ENCODE assay signal across 28 cellular contexts in genomic region chr19:1496714-1497577, GRCh38. TPM values are rescaled to one million over a fixed set of nuclear protein-coding genes. Genes with fewer than 3 reads are reported as not detected.
DNase-seq lines count a peak whose midpoint lies in the region; ATAC-seq and TF ChIP-seq lines count a peak whose summit lies in the region.
"Had no signal": no experiment of that assay in that cellular context is flagged by ENCODE, and none has a peak within 500 bp of the region (broad histone marks: within the 10 kb centered on the region; RNA-seq: fewer than 3 reads in every experiment).

No MANE protein-coding gene starts in this region.

- intact Hi-C loops in Right ventricle myocardium inferior (cut with DNase I) (no loop called here), left ventricle myocardium superior (cut with micrococcal nuclease) (no loop called here), testis (cut with DNase I; ENCODE audit: low total_unique reads) (no loop called here)

- no peak for TF ChIP-seq CTCF in testis (IDR thresholded peaks at IDR 0.05)

- H3K9me3 ChIP-seq in testis = no peaks in the 10 kb centered on the region
- H3K9me3 ChIP-seq: tibial artery had no signal

- no peak overlapping the region for H3K27ac ChIP-seq in testis
- H3K27ac ChIP-seq: epithelial cell of prostate, SK-N-MC, tibial artery had no signal

- H3K4me3 ChIP-seq in testis = no peak overlapping the region
- H3K4me3 ChIP-seq: SK-N-MC, tibial artery had no signal

- TF ChIP-seq POLR2A in testis (IDR thresholded peaks at IDR 0.05) = no peak

- ATAC-seq in Right ventricle myocardium inferior = no peak
- ATAC-seq in left ventricle myocardium superior = no peak
- ATAC-seq in esophagus mucosa = peak; percentile 4
- ATAC-seq in GM19395 (IDR thresholded peaks at IDR 0.05; ENCODE audit: unreplicated experiment) = no peak
- ATAC-seq: activated T-cell treated with anti-CD3 and anti-CD28 coated beads, Interleukin-2, amount 50 U/mL, for 72 hours; naive thymus-derived CD4-positive, alpha-beta T cell had no signal

- peaks cover 37% of the 10 kb centered on the region for H3K4me1 ChIP-seq in testis

- H3K27me3 ChIP-seq in testis = no peaks in the 10 kb centered on the region

- no peaks in the 10 kb centered on the region for H3K36me3 ChIP-seq in testis (ENCODE audit: low read depth, missing control alignments)
- H3K36me3 ChIP-seq: tibial artery had no signal

- WGBS in testis, 2 donors = 72 to 76% methylated on average over 24 to 32 of the region's 39 CpGs

- peak; percentile 60 for DNase-seq in Right ventricle myocardium inferior (ENCODE audit: missing footprints)
- DNase-seq in left ventricle myocardium superior = no peak
- peak; percentile 52 for DNase-seq in testis
- DNase-seq in DMS153 treated with DMSO at 0.1 percent for 48 hours (lab: John Stamatoyannopoulos, UW; ENCODE audit: unreplicated experiment) = no peak
- DNase-seq: activated CD4-positive, alpha-beta T cell treated with anti-CD3 and anti-CD28 coated beads, Interleukin-2, amount 50 U/mL, for 4 hours; activated CD4-positive, CD25-positive, alpha-beta regulatory T cell; activated naive CD4-positive, alpha-beta T cell treated with anti-CD3 and anti-CD28 coated beads for 36 hours; activated T-cell treated with anti-CD3 and anti-CD28 coated beads, Interleukin-2, amount 50 U/mL, for 72 hours; AML-193; effector CD4-positive, alpha-beta T cell; islet precursor cell; KG1; midbrain; naive thymus-derived CD4-positive, alpha-beta T cell; NCI-H2081 treated with DMSO at 0.1 percent for 48 hours; NCI-H226; NCI-H82; RPMI8226; small intestine; tibial artery had no signal

RNA-seq across cellular contexts. Expression of gene REEP6, which starts 6.0 kb away (rescaled TPM):
- total RNA-seq in Right ventricle myocardium inferior (1.1 TPM), left ventricle myocardium superior (0.72 TPM), esophagus mucosa (8.5 TPM), testis (100 to 1,000 TPM; 429 to 454 TPM)
- 386 TPM for polyA plus RNA-seq in testis (ENCODE audit: insufficient read depth, low read depth, low replicate concordance)

RNA-seq across cellular contexts. Expression of gene PCSK4, which starts 6.8 kb away (rescaled TPM):
- total RNA-seq in Right ventricle myocardium inferior (0.89 TPM), left ventricle myocardium superior (2.8 TPM), esophagus mucosa (1.2 TPM), testis (100 to 1,000 TPM; 108 to 203 TPM)
- polyA plus RNA-seq in testis (ENCODE audit: insufficient read depth, low read depth, low replicate concordance) = 179 TPM

RNA-seq across cellular contexts. Expression of gene ADAMTSL5, which starts 15.9 kb away (rescaled TPM):
- 22.9 TPM for total RNA-seq in Right ventricle myocardium inferior
- 20.5 TPM for total RNA-seq in left ventricle myocardium superior
- total RNA-seq in esophagus mucosa = 6.7 TPM
- 10 to 100 TPM; 10.7 to 17.9 TPM for total RNA-seq in testis
- polyA plus RNA-seq in testis (ENCODE audit: insufficient read depth, low read depth, low replicate concordance) = 7.2 TPM

RNA-seq across cellular contexts. Expression of gene C19orf25, which starts 17.9 kb away (rescaled TPM):
- total RNA-seq in Right ventricle myocardium inferior (21.5 TPM), left ventricle myocardium superior (16.2 TPM), esophagus mucosa (19.2 TPM), testis (10 to 100 TPM; 55.4 to 72.5 TPM)
- polyA plus RNA-seq in testis (ENCODE audit: insufficient read depth, low read depth, low replicate concordance) = 39.3 TPM

RNA-seq across cellular contexts. Expression of gene PLK5, which starts 26.9 kb away (rescaled TPM):
- not detected for total RNA-seq in Right ventricle myocardium inferior
- total RNA-seq in left ventricle myocardium superior = not detected
- total RNA-seq in esophagus mucosa = not detected
- 10 to 100 TPM; 13.4 to 31.5 TPM for total RNA-seq in testis
- 2.4 TPM for polyA plus RNA-seq in testis (ENCODE audit: insufficient read depth, low read depth, low replicate concordance)
- total RNA-seq: activated naive CD4-positive, alpha-beta T cell treated with anti-CD3 and anti-CD28 coated beads for 36 hours; activated T-cell treated with anti-CD3 and anti-CD28 coated beads, Interleukin-2, amount 50 U/mL, for 72 hours; HT1080; liver; naive thymus-derived CD4-positive, alpha-beta T cell; omental fat pad; T-helper 1 cell treated with Interleukin-12 subunit alpha and Interleukin-12 subunit beta and Interleukin-4 antibody, amounts not matched to agents 30 ng/mL and 1 ng/mL, for 36 hours had no signal
- polyA plus RNA-seq: naive thymus-derived CD4-positive, alpha-beta T cell had no signal

Comparison
In these comparisons a context has a peak if more than half of its experiments do, and no peak if none do; other contexts are left out.
1. DNase-seq: peak in Right ventricle myocardium inferior (single experiment) and testis (single experiment); none in left ventricle myocardium superior (single experiment) and DMS153 treated with DMSO at 0.1 percent for 48 hours (single experiment).
2. RNA of gene REEP6, which starts 6.0 kb away (total RNA-seq): 429 to 454 TPM in testis; 8.5 TPM in esophagus mucosa (single experiment), 1.1 TPM in Right ventricle myocardium inferior (single experiment) and 0.72 TPM in left ventricle myocardium superior (single experiment); every median in the first group is over 10 times any median in the second.
3. RNA of gene PCSK4, which starts 6.8 kb away (total RNA-seq): 108 to 203 TPM in testis; 2.8 TPM in left ventricle myocardium superior (single experiment), 1.2 TPM in esophagus mucosa (single experiment) and 0.89 TPM in Right ventricle myocardium inferior (single experiment); every median in the first group is over 10 times any median in the second.